ENCODE assay signal across 12 cellular contexts in genomic region chr14:28785096-28785952, GRCh38. TPM values are rescaled to one million over a fixed set of nuclear protein-coding genes. Genes with fewer than 3 reads are reported as not detected.
DNase-seq lines count a peak whose midpoint lies in the region; ATAC-seq and TF ChIP-seq lines count a peak whose summit lies in the region.
"Had no signal": no experiment of that assay in that cellular context is flagged by ENCODE, and none has a peak within 500 bp of the region (broad histone marks: within the 10 kb centered on the region; RNA-seq: fewer than 3 reads in every experiment).

No MANE protein-coding gene starts in this region.

- intact Hi-C loops in posterior cingulate gyrus (cut with DNase I) (no loop called here), lower leg skin (cut with DNase I; ENCODE audit: low total_unique reads) (no loop called here)

- H4K20me1 ChIP-seq in KMS-11 (ENCODE audit: insufficient read depth): no peaks in the 10 kb centered on the region

- WGBS in lower leg skin, 2 donors: 2 to 4% methylated on average over 56 to 60 of the region's 62 CpGs

- DNase-seq in GM03348 (ENCODE audit: low spot score) (peak; percentile 38), epithelial cell of proximal tubule (ENCODE audit: low read depth) (no peak), posterior cingulate gyrus (peak in 9 of 10 donors; percentile 50 to 95 (median 67)), lower leg skin (ENCODE audit: low spot score in 2 of 2) (no peak), hepatic stellate cell (ENCODE audit: low spot score) (no peak), GM13976 (ENCODE audit: low spot score) (no peak)
- DNase-seq: activated CD8-positive, alpha-beta memory T cell treated with anti-CD3 and anti-CD28 coated beads, Interleukin-2, amount 50 U/mL, for 4 hours; NCI-H2171 had no signal

- H3K36me3 ChIP-seq in KMS-11 (ENCODE audit: insufficient read depth): no peaks in the 10 kb centered on the region

- TF ChIP-seq POLR2A in lower leg skin (IDR thresholded peaks at IDR 0.05): no peak

- H3K79me2 ChIP-seq in KMS-11 (ENCODE audit: insufficient read depth, low read depth): no peaks in the 10 kb centered on the region

- peak overlapping the region; percentile 72; the same call in 1 of the 2 replicates for H3K9ac ChIP-seq in KMS-11

- no peaks in the 10 kb centered on the region for H3K27me3 ChIP-seq in KMS-11 (ENCODE audit: insufficient read depth, low read depth)

- H3K4me3 ChIP-seq in KMS-11 (IDR thresholded peaks at IDR 0.05; ENCODE audit: insufficient read depth, low read depth, low read length) (no peak overlapping the region), epithelial cell of proximal tubule (ENCODE audit: low read depth, low read length) (peak overlapping the region; percentile 28), lower leg skin (ENCODE audit: low read depth, poor library complexity, severe bottlenecking) (no peak overlapping the region)

- H2AFZ ChIP-seq in KMS-11 (ENCODE audit: low read depth): peak overlapping the region; percentile 68

- no peak for ATAC-seq in HG03439 (IDR thresholded peaks at IDR 0.05; ENCODE audit: unreplicated experiment)

- no peak overlapping the region; the same call in 1 of the 2 replicates for H3K4me2 ChIP-seq in KMS-11

- peak overlapping the region; percentile 59 for H3K27ac ChIP-seq in KMS-11

- in situ Hi-C loops in GM13976 (cut with MboI; ENCODE audit: low sequenced_read_pairs, unreplicated experiment): no loop called here

- TF ChIP-seq CTCF in KMS-11 (conservative IDR thresholded peaks at IDR 0.05; ENCODE audit: low read depth, low read length): no peak
- TF ChIP-seq CTCF in epithelial cell of proximal tubule (conservative IDR thresholded peaks at IDR 0.05; ENCODE audit: low read depth, low read length): no peak
- no peak for TF ChIP-seq CTCF in lower leg skin (IDR thresholded peaks at IDR 0.05)
- no peak for TF ChIP-seq CTCF in GM13976 (IDR thresholded peaks at IDR 0.05; ENCODE audit: borderline replicate concordance, control extremely low read depth, extremely low read depth, insufficient read depth, missing control alignments)

- H3K4me1 ChIP-seq in KMS-11 (ENCODE audit: low read depth, poor library complexity, severe bottlenecking): no peaks in the 10 kb centered on the region

RNA-seq across cellular contexts. Expression of gene FOXG1, which starts 18.7 kb away (rescaled TPM):
- total RNA-seq in epithelial cell of proximal tubule (0.06 and 0.14 TPM in 2 replicates), lower leg skin (not detected)
- total RNA-seq: mononuclear cell, ureter had no signal

Comparison
In these comparisons a context has a peak if more than half of its experiments do, and no peak if none do; other contexts are left out.
1. DNase-seq: peak in GM03348 (single experiment) and posterior cingulate gyrus (9 of 10); none in epithelial cell of proximal tubule (single experiment), lower leg skin (0 of 2), hepatic stellate cell (single experiment) and GM13976 (single experiment).